Comparison of ENCODE assay signal across 17 cellular contexts in the genomic region with DNA sequence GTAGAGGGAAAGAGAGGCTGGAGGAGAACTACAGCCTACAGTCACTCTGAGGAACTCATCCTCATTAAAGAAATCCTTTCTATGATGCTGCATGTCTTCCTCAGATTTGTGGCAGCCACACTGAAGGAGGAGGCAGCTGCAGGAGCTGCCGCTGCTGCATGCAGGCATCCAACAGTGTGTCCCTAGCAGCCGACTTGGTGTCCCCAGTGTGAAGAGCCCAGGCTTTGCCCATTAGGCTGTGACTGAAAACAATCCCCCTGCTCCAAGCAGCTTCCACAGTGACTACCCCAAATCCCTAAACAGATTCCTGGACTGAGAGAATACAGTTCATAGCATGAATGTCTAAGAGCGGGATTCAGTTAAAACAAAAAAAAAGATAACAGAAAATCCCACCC. TPM values are rescaled to one million over a fixed set of nuclear protein-coding genes. Genes with fewer than 3 reads are reported as not detected.
DNase-seq lines count a peak whose midpoint lies in the region; ATAC-seq and TF ChIP-seq lines count a peak whose summit lies in the region.
"Had no signal": no experiment of that assay in that cellular context is flagged by ENCODE, and none has a peak within 500 bp of the region (broad histone marks: within the 10 kb centered on the region; RNA-seq: fewer than 3 reads in every experiment).

No MANE protein-coding gene starts in this region.

- H3K27ac Mint-ChIP-seq in nephron progenitor cell = peak overlapping the region; percentile 83
- H3K27ac Mint-ChIP-seq in T-helper 2 cell treated with Interferon-gamma antibody and Interleukin-4, amounts not matched to agents 5 μg/mL and 100 μg/mL, for 36 hours = no peak overlapping the region
- H3K27ac Mint-ChIP-seq: HFFc6 had no signal

- peak overlapping the region; percentile 77 for H3K4me3 Mint-ChIP-seq in nephron progenitor cell
- H3K4me3 Mint-ChIP-seq in T-helper 2 cell treated with Interferon-gamma antibody and Interleukin-4, amounts not matched to agents 5 μg/mL and 100 μg/mL, for 36 hours = no peak overlapping the region
- H3K4me3 Mint-ChIP-seq: HFFc6 had no signal

- H3K4me3 ChIP-seq in NT2/D1 (ENCODE audit: insufficient read length, low read depth) (no peak overlapping the region), ectodermal cell (ENCODE audit: insufficient read depth, low read depth, low read length) (no peak overlapping the region), tibial nerve (no peak overlapping the region)
- H3K4me3 ChIP-seq: PC-9, SJSA1 had no signal

- no peak for ATAC-seq in HG02970 (IDR thresholded peaks at IDR 0.05; ENCODE audit: low FRiP score, unreplicated experiment)
- no peak for ATAC-seq in HG02884 (IDR thresholded peaks at IDR 0.05; ENCODE audit: unreplicated experiment)

- TF ChIP-seq EP300 in tibial nerve (IDR thresholded peaks at IDR 0.05) = no peak

- no peak for TF ChIP-seq POLR2A in tibial nerve (IDR thresholded peaks at IDR 0.05)

- H3K27me3 ChIP-seq in NT2/D1 (ENCODE audit: insufficient read depth, insufficient read length) (peaks cover 62% of the 10 kb centered on the region), ectodermal cell (ENCODE audit: control insufficient read depth, insufficient read depth, low read length, poor library complexity, severe bottlenecking) (peaks cover 3% of the 10 kb centered on the region), tibial nerve (no peaks in the 10 kb centered on the region)
- H3K27me3 ChIP-seq: SJSA1 had no signal

- peak overlapping the region; percentile 56 for H3K27ac ChIP-seq in ectodermal cell (ENCODE audit: insufficient read depth, low read depth, low read length, poor library complexity, severe bottlenecking)
- peak overlapping the region in 3 of 4 donors; percentile 24 to 90 (median 89) for H3K27ac ChIP-seq in tibial nerve
- H3K27ac ChIP-seq: PC-9, SJSA1 had no signal

- H3K36me3 ChIP-seq in NT2/D1 (ENCODE audit: insufficient read depth, insufficient read length, low read length) (no peaks in the 10 kb centered on the region), ectodermal cell (ENCODE audit: control insufficient read depth, insufficient read depth, low read length) (no peaks in the 10 kb centered on the region), tibial nerve (no peaks in the 10 kb centered on the region)
- H3K36me3 ChIP-seq: SJSA1 had no signal

- 2 to 4% methylated on average over 2 of the region's 3 CpGs for WGBS in ectodermal cell, 2 experiments
- 58 to 71% methylated on average over 3 of the region's 3 CpGs for WGBS in tibial nerve, 2 donors

- H3K27me3 Mint-ChIP-seq in nephron progenitor cell (ENCODE audit: low read depth, poor library complexity) = peaks cover 28% of the 10 kb centered on the region
- peaks cover 86% of the 10 kb centered on the region for H3K27me3 Mint-ChIP-seq in T-helper 2 cell treated with Interferon-gamma antibody and Interleukin-4, amounts not matched to agents 5 μg/mL and 100 μg/mL, for 36 hours (ENCODE audit: low read depth)

- TF ChIP-seq CTCF in nephron progenitor cell (IDR thresholded peaks at IDR 0.05) (no peak), tibial nerve (IDR thresholded peaks at IDR 0.05) (no peak)

- H3K9ac ChIP-seq in NT2/D1 (ENCODE audit: insufficient read length, low read depth) = peak overlapping the region; percentile 5

- peaks cover 6% of the 10 kb centered on the region for H3K4me1 ChIP-seq in NT2/D1 (ENCODE audit: insufficient read depth, insufficient read length)
- H3K4me1 ChIP-seq in ectodermal cell (ENCODE audit: control insufficient read depth, insufficient read depth, low read length) = peaks cover 74% of the 10 kb centered on the region
- peaks cover 0 to 17% (median 6%) of the 10 kb centered on the region in 4 donors for H3K4me1 ChIP-seq in tibial nerve
- H3K4me1 ChIP-seq: SJSA1 had no signal

- peaks cover 93% of the 10 kb centered on the region for H3K4me1 Mint-ChIP-seq in nephron progenitor cell
- H3K4me1 Mint-ChIP-seq in T-helper 2 cell treated with Interferon-gamma antibody and Interleukin-4, amounts not matched to agents 5 μg/mL and 100 μg/mL, for 36 hours (ENCODE audit: low read depth) = peaks cover 5% of the 10 kb centered on the region

- no peaks in the 10 kb centered on the region for H3K9me3 Mint-ChIP-seq in nephron progenitor cell
- no peaks in the 10 kb centered on the region for H3K9me3 Mint-ChIP-seq in T-helper 2 cell treated with Interferon-gamma antibody and Interleukin-4, amounts not matched to agents 5 μg/mL and 100 μg/mL, for 36 hours
- H3K9me3 Mint-ChIP-seq: HFFc6 had no signal

- H3K9me3 ChIP-seq in NT2/D1 (ENCODE audit: insufficient read depth, low read length) (no peaks in the 10 kb centered on the region), ectodermal cell (ENCODE audit: control insufficient read depth, low read length) (no peaks in the 10 kb centered on the region), tibial nerve (no peaks in the 10 kb centered on the region)
- H3K9me3 ChIP-seq: SJSA1 had no signal

- DNase-seq in NT2/D1 (ENCODE audit: low read depth, low spot score) = no peak
- no peak for DNase-seq in nephron progenitor cell
- DNase-seq in tibial nerve (ENCODE audit: low spot score in 2 of 2) = no peak
- DNase-seq in T-helper 2 cell treated with Interferon-gamma antibody and Interleukin-4, amounts not matched to agents 5 μg/mL and 100 μg/mL, for 36 hours (ENCODE audit: low spot score) = no peak
- DNase-seq: COR-L47, GF-D8, GOT3, HFFc6, NCI-H1105 treated with DMSO at 0.1 percent for 48 hours, NCI-H187, NCI-H446 treated with DMSO at 0.1 percent for 48 hours, PC-9 had no signal

- H3K36me3 Mint-ChIP-seq in nephron progenitor cell (ENCODE audit: low read depth) = no peaks in the 10 kb centered on the region
- H3K36me3 Mint-ChIP-seq in T-helper 2 cell treated with Interferon-gamma antibody and Interleukin-4, amounts not matched to agents 5 μg/mL and 100 μg/mL, for 36 hours (ENCODE audit: low read depth) = no peaks in the 10 kb centered on the region

RNA-seq across cellular contexts. Expression of a gene that starts 23.1 kb away (rescaled TPM):
- polyA plus RNA-seq in ectodermal cell (2013, experiment 1 of 4) = 126 TPM
- polyA plus RNA-seq in ectodermal cell (2013, experiment 2 of 4) = 107 TPM
- polyA plus RNA-seq in ectodermal cell (2013, experiment 3 of 4) = 98.2 TPM
- 116 TPM for polyA plus RNA-seq in ectodermal cell (2013, experiment 4 of 4)
- 1 to 10 TPM in 3 of 4 donors, under 1 TPM in 1; 0.39 to 5.2 (median 2.3) TPM for total RNA-seq in tibial nerve
- total RNA-seq: HT-29 had no signal

RNA-seq across cellular contexts. Expression of a gene that starts 31.7 kb away (rescaled TPM):
- polyA plus RNA-seq in ectodermal cell (2013, experiment 1 of 4) = 56.5 TPM
- 63.5 TPM for polyA plus RNA-seq in ectodermal cell (2013, experiment 2 of 4)
- 51.2 TPM for polyA plus RNA-seq in ectodermal cell (2013, experiment 3 of 4)
- polyA plus RNA-seq in ectodermal cell (2013, experiment 4 of 4) = 51.5 TPM
- 10 to 100 TPM; 40.6 to 60.9 (median 47.5) TPM for total RNA-seq in tibial nerve
